ENCODE assay signal across 29 cellular contexts in the genomic region with DNA sequence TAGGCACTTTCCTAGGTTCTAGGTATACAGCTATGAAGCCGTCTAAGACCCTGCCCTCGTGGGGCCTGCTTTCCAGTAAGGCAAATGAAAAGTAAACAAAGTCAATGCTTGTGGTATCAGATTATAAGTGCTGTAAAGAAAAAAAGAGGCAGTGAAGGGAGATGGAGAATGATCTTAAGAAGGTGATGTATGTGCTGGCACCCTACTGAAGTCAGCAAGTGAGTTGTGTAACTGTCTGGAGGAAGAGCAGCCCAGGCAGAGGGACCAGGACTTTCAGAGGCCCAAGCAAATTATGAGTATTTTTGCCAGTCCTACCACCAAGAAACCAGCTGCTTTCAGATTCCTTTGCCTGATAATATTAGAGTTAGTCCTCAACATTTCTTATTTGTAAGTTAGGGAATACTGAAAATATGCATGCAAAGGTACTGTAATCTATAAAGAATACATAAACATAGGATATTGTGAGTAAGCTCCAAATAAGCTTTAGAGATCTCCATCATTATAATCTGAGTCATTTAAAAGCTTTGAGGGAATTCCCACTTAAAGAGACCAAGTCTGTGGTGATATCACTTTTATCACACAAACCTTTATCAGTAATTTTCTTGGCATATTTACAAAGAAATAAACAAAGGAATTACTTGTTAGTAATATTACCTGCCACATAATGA.
DNase-seq lines count a peak whose midpoint lies in the region; ATAC-seq and TF ChIP-seq lines count a peak whose summit lies in the region.
"Had no signal": no experiment of that assay in that cellular context is flagged by ENCODE, and none has a peak within 500 bp of the region (broad histone marks: within the 10 kb centered on the region; RNA-seq: fewer than 3 reads in every experiment).

No MANE protein-coding gene starts in this region.

- H3K27me3 Mint-ChIP-seq in HFFc6 (ENCODE audit: insufficient read depth): no peaks in the 10 kb centered on the region
- H3K27me3 Mint-ChIP-seq: activated naive CD4-positive, alpha-beta T cell treated with anti-CD3 and anti-CD28 coated beads, Interleukin-2, amount 10 ng/mL, durations not matched to agents 7 days and 5 days; CD4-positive, CD25-positive, alpha-beta regulatory T cell; natural killer cell treated with Interleukin-12 subunit alpha and Interleukin-12 subunit beta and Interleukin-15 and Interleukin-18, amount 100 ng/mL, for 72 hours had no signal

- H3K4me3 Mint-ChIP-seq in HFFc6: peak overlapping the region; percentile 13; the same call in 1 of the 2 replicates
- H3K4me3 Mint-ChIP-seq: activated naive CD4-positive, alpha-beta T cell treated with anti-CD3 and anti-CD28 coated beads, Interleukin-2, amount 10 ng/mL, durations not matched to agents 7 days and 5 days; CD4-positive, CD25-positive, alpha-beta regulatory T cell; natural killer cell treated with Interleukin-12 subunit alpha and Interleukin-12 subunit beta and Interleukin-15 and Interleukin-18, amount 100 ng/mL, for 72 hours had no signal

- H3K27ac ChIP-seq in thyroid gland: no peak overlapping the region
- H3K27ac ChIP-seq: A549, left lung, pancreas, right atrium auricular region, stomach, transverse colon had no signal

- in situ Hi-C loops in astrocyte of the spinal cord (cut with HindIII; ENCODE audit: low sequenced_read_pairs): no loop called here

- DNase-seq in AG08395 (ENCODE audit: low spot score): peak; percentile 14
- DNase-seq in HFFc6: peak; percentile 27
- DNase-seq in astrocyte of the spinal cord (ENCODE audit: low read depth, low spot score): peak; percentile 7
- DNase-seq in glomerular visceral epithelial cell (ENCODE audit: extremely low spot score): peak; percentile 1
- no peak for DNase-seq in DMS 273 treated with DMSO at 0.1 percent for 48 hours (lab: John Stamatoyannopoulos, UW)
- DNase-seq in thyroid gland: no peak
- DNase-seq: activated CD4-positive, alpha-beta T cell treated with anti-CD3 and anti-CD28 coated beads for 4 hours; activated naive CD4-positive, alpha-beta T cell treated with anti-CD3 and anti-CD28 coated beads, Interleukin-2, amount 10 ng/mL, durations not matched to agents 7 days and 5 days; anterior cingulate cortex; CD4-positive, CD25-positive, alpha-beta regulatory T cell; cerebellar nuclear complex; head of caudate nucleus; left lung; NCI-H1048; NCI-H187 treated with DMSO at 0.1 percent for 48 hours; NCI-H748 treated with DMSO at 0.1 percent for 48 hours; OCI-M1; pancreas; stimulated activated CD4-positive, alpha-beta T cell treated with anti-CD3 and anti-CD28 coated beads, Interleukin-12 subunit alpha, Interleukin-12 subunit beta, amount 100 ng/mL, for 4 hours; stimulated activated CD4-positive, alpha-beta T cell treated with anti-CD3 and anti-CD28 coated beads, Interleukin-4, amount 100 ng/mL, for 4 hours; stomach; transverse colon had no signal

- WGBS in thyroid gland, 2 donors: 76 to 80% methylated on average over 2 of the region's 2 CpGs

- intact Hi-C loops in thyroid gland (cut with DNase I): no loop called here

- no peaks in the 10 kb centered on the region for H3K9me3 ChIP-seq in thyroid gland
- H3K9me3 ChIP-seq: A549, left lung, pancreas, right atrium auricular region, stomach, transverse colon had no signal

- TF ChIP-seq CTCF in HFFc6 (IDR thresholded peaks at IDR 0.05): no peak
- TF ChIP-seq CTCF in astrocyte of the spinal cord (IDR thresholded peaks at IDR 0.05; ENCODE audit: low read depth, low read length): no peak
- TF ChIP-seq CTCF in thyroid gland (IDR thresholded peaks at IDR 0.05): no peak

- TF ChIP-seq POLR2A in thyroid gland (IDR thresholded peaks at IDR 0.05): no peak

- peaks cover 31% of the 10 kb centered on the region for H3K4me1 Mint-ChIP-seq in HFFc6 (ENCODE audit: low read depth)
- H3K4me1 Mint-ChIP-seq: activated naive CD4-positive, alpha-beta T cell treated with anti-CD3 and anti-CD28 coated beads, Interleukin-2, amount 10 ng/mL, durations not matched to agents 7 days and 5 days had no signal

- no peaks in the 10 kb centered on the region for H3K27me3 ChIP-seq in thyroid gland
- H3K27me3 ChIP-seq: left lung, pancreas, right atrium auricular region, stomach, transverse colon had no signal

- H3K9me3 Mint-ChIP-seq in HFFc6: no peaks in the 10 kb centered on the region
- H3K9me3 Mint-ChIP-seq: activated naive CD4-positive, alpha-beta T cell treated with anti-CD3 and anti-CD28 coated beads, Interleukin-2, amount 10 ng/mL, durations not matched to agents 7 days and 5 days; CD4-positive, CD25-positive, alpha-beta regulatory T cell; natural killer cell treated with Interleukin-12 subunit alpha and Interleukin-12 subunit beta and Interleukin-15 and Interleukin-18, amount 100 ng/mL, for 72 hours had no signal

- H3K36me3 ChIP-seq in thyroid gland: no peaks in the 10 kb centered on the region
- H3K36me3 ChIP-seq: left lung, pancreas, right atrium auricular region, stomach, transverse colon had no signal

- H3K4me3 ChIP-seq in astrocyte of the spinal cord (ENCODE audit: low read depth, low read length) (no peak overlapping the region), thyroid gland (replicated peaks in 1 of 3) (no peak overlapping the region)
- H3K4me3 ChIP-seq: A549, left lung, pancreas, right atrium auricular region, stomach, transverse colon had no signal

- no peaks in the 10 kb centered on the region for H3K36me3 Mint-ChIP-seq in HFFc6 (ENCODE audit: low read depth)
- H3K36me3 Mint-ChIP-seq: activated naive CD4-positive, alpha-beta T cell treated with anti-CD3 and anti-CD28 coated beads, Interleukin-2, amount 10 ng/mL, durations not matched to agents 7 days and 5 days; natural killer cell treated with Interleukin-12 subunit alpha and Interleukin-12 subunit beta and Interleukin-15 and Interleukin-18, amount 100 ng/mL, for 72 hours had no signal

- H3K27ac Mint-ChIP-seq in HFFc6: peak overlapping the region; percentile 48
- H3K27ac Mint-ChIP-seq: activated naive CD4-positive, alpha-beta T cell treated with anti-CD3 and anti-CD28 coated beads, Interleukin-2, amount 10 ng/mL, durations not matched to agents 7 days and 5 days; CD4-positive, CD25-positive, alpha-beta regulatory T cell; natural killer cell treated with Interleukin-12 subunit alpha and Interleukin-12 subunit beta and Interleukin-15 and Interleukin-18, amount 100 ng/mL, for 72 hours had no signal

- ATAC-seq in GM21576 (IDR thresholded peaks at IDR 0.05; ENCODE audit: unreplicated experiment) (no peak), HG02759 (IDR thresholded peaks at IDR 0.05; ENCODE audit: unreplicated experiment) (no peak)
- ATAC-seq: A549; esophagus mucosa; left lung; natural killer cell treated with Interleukin-12 subunit alpha and Interleukin-12 subunit beta and Interleukin-15 and Interleukin-18, amount 100 ng/mL, for 72 hours; pancreas; Right ventricle myocardium inferior had no signal

- no peaks in the 10 kb centered on the region for H3K4me1 ChIP-seq in thyroid gland
- H3K4me1 ChIP-seq: A549, left lung, pancreas, transverse colon had no signal

Comparison
In these comparisons a context has a peak if more than half of its experiments do, and no peak if none do; other contexts are left out.
1. DNase-seq: peak in AG08395 (single experiment), HFFc6 (single experiment), astrocyte of the spinal cord (single experiment) and glomerular visceral epithelial cell (single experiment); none in DMS 273 treated with DMSO at 0.1 percent for 48 hours (single experiment) and thyroid gland (0 of 2).